21 cellular contexts compared by ENCODE assay signal in the genomic region with DNA sequence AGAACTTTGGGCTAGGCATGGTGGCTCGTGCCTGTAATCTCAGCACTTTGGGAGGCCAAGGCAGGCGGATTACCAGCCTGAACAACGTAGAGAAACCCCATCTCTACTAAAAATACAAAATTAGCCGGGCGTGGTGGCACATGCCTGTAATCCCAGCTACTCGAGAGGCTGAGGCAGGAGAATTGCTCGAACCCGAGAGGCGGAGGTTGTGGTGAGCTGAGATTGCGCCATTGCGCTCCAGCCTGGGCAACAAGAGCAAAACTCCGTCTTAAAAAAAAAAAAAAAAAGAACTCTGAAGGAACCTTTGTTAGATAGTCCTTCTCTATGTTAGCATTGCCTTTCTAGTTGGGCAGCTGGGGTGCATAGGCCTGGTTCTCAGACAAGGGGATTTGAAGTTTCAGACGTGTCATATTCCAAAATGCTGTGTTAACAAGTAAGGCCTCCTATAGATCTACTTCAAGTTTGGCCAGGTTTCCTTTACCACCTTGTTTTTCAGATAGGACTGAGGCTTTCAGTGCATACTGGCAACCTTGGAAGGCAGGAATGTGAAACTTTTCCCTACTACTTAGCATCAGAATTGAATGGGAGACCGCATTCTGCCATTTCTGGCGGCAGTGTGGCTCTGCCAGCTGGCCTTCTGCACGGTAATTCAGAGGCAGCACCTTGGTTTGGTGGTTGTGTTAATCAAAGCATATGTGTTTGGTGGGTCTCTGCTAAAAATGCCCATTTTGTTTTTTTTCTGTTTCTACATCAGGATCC. TPM values are rescaled to one million over a fixed set of nuclear protein-coding genes. Genes with fewer than 3 reads are reported as not detected.
DNase-seq lines count a peak whose midpoint lies in the region; ATAC-seq, FAIRE-seq and TF ChIP-seq lines count a peak whose summit lies in the region.
"Had no signal": no experiment of that assay in that cellular context is flagged by ENCODE, and none has a peak within 500 bp of the region (broad histone marks: within the 10 kb centered on the region; RNA-seq: fewer than 3 reads in every experiment).

No MANE protein-coding gene starts in this region.

- FAIRE-seq in GM12892 (lab: Jason Lieb, UNC) (peak; percentile 17), K562 (lab: Jason Lieb, UNC) (no peak)
- FAIRE-seq: A549 had no signal

- no peaks in the 10 kb centered on the region for H3K9me1 ChIP-seq in K562 (ENCODE audit: control insufficient read depth, insufficient read depth, low read length)

- H3K4me2 ChIP-seq in K562 (ENCODE audit: insufficient read depth, low read length) = no peak overlapping the region
- H3K4me2 ChIP-seq: A549, BLaER1, PC-9 had no signal

- no peak overlapping the region for H3K9ac ChIP-seq in K562 (ENCODE audit: insufficient read depth in 1 of 2, low read depth in 2 of 2, low read length in 2 of 2)

- TF ChIP-seq RAD21 in K562 (CRISPR knock-in tag; conservative IDR thresholded peaks at IDR 0.05 in 1 of 2, IDR thresholded peaks at IDR 0.05 in 1 of 2) = no peak

- H3K4me3 ChIP-seq in K562 = no peak overlapping the region
- H3K4me3 ChIP-seq: A549, BLaER1, PC-9 had no signal

- peaks cover 30% of the 10 kb centered on the region for H3K36me3 Mint-ChIP-seq in osteocyte (ENCODE audit: unreplicated experiment)

- H3K36me3 ChIP-seq in K562 (ENCODE audit: control insufficient read depth, insufficient read depth, low read length) = peaks cover 91% of the 10 kb centered on the region

- H3K27me3 Mint-ChIP-seq in osteocyte (ENCODE audit: unreplicated experiment) = no peaks in the 10 kb centered on the region

- CTCF ChIA-PET in K562 (lab: Yijun Ruan, JAX; ENCODE audit: low intra/inter-chr PET ratio) = no interaction called here

- intact Hi-C loops in K562 (cut with micrococcal nuclease) = no loop called here

- TF ChIP-seq CTCF in K562 (IDR thresholded peaks at IDR 0.05 in 2 of 3, conservative IDR thresholded peaks at IDR 0.05 in 1 of 3; ENCODE audit: insufficient read depth in 2 of 3, low read depth in 1 of 3, low read length in 3 of 3) (no peak), osteocyte (IDR thresholded peaks at IDR 0.05) (no peak)

- ATAC-seq in K562 = no peak
- no peak for ATAC-seq in HG02798 (IDR thresholded peaks at IDR 0.05; ENCODE audit: poor library complexity, unreplicated experiment)
- ATAC-seq: A549; CD8-positive, alpha-beta T cell; SK-N-SH treated with all-trans-retinoic acid at 6 μM for 48 hours had no signal

- TF ChIP-seq EP300 in K562 (IDR thresholded peaks at IDR 0.05; ENCODE audit: low read length) = no peak

- H3K4me1 Mint-ChIP-seq in osteocyte (ENCODE audit: unreplicated experiment) = peaks cover 14% of the 10 kb centered on the region

- H3K9me3 Mint-ChIP-seq in osteocyte (ENCODE audit: unreplicated experiment) = no peaks in the 10 kb centered on the region
- H3K9me3 Mint-ChIP-seq: CD8-positive, alpha-beta T cell had no signal

- peaks cover 69% of the 10 kb centered on the region for H3K79me2 ChIP-seq in K562 (ENCODE audit: control insufficient read depth, insufficient read depth, low read length)

- no peak overlapping the region for H3K27ac Mint-ChIP-seq in osteocyte (ENCODE audit: unreplicated experiment)
- H3K27ac Mint-ChIP-seq: CD8-positive, alpha-beta T cell had no signal

- in situ Hi-C loops in K562 (cut with MboI) = no loop called here

- POLR2A ChIA-PET in K562 (lab: Yijun Ruan, JAX) = interaction anchor here (0.6 to 3.5 kb wide), 4 partner anchors 9 to 31 kb away, joined by 3 to 31 read pairs (median 11); partner anchors contain the start of gene NSUN4

- no peak for TF ChIP-seq POLR2A in GM12892 (IDR thresholded peaks at IDR 0.05; ENCODE audit: low read depth, low read length)
- no peak for TF ChIP-seq POLR2A in K562 (conservative IDR thresholded peaks at IDR 0.05)

- no peak overlapping the region for H3K27ac ChIP-seq in K562 (ENCODE audit: extremely low read depth, low read depth, low read length)
- H3K27ac ChIP-seq: A549, BLaER1, PC-9, RWPE1 had no signal

- no peaks in the 10 kb centered on the region for H3K9me3 ChIP-seq in K562 (replicated peaks; ENCODE audit: control insufficient read depth, insufficient read depth, low read depth, low read length)
- H3K9me3 ChIP-seq: A549, BLaER1 had no signal

- H3K4me1 ChIP-seq in K562 (replicated peaks in 1 of 2; ENCODE audit: control insufficient read depth in 2 of 2, insufficient read depth in 2 of 2, low read length in 2 of 2) = peaks cover 15 to 19% of the 10 kb centered on the region in 2 experiments; a peak in 4 of 5 replicates

- no peak overlapping the region for H3K4me3 Mint-ChIP-seq in osteocyte (ENCODE audit: unreplicated experiment)
- H3K4me3 Mint-ChIP-seq: CD8-positive, alpha-beta T cell had no signal

- 95% methylated on average over 13 of the region's 16 CpGs for WGBS in K562 (ENCODE audit: insufficient coverage, low coverage, missing lambda C conversion rate)

- DNase-seq in GM12892 (ENCODE audit: insufficient read length) (no peak), MV-4-11 (lab: John Stamatoyannopoulos, UW) (peak; percentile 22), K562 (ENCODE audit: extremely low read depth in 1 of 4, low spot score in 3 of 4) (no peak), mesenteric fat pad (ENCODE audit: low spot score) (peak; percentile 59), NCI-H748 treated with DMSO at 0.1 percent for 48 hours (lab: John Stamatoyannopoulos, UW) (no peak), osteocyte (ENCODE audit: extremely low spot score, unreplicated experiment) (no peak), HuH-7.5 (ENCODE audit: low spot score) (no peak)
- DNase-seq: Calu3; CD8-positive, alpha-beta T cell; H7; KBM-7; NCI-H1436; NCI-H1930; NCI-H226; PC-9; SIG-M5 had no signal

- H3K27me3 ChIP-seq in K562 (ENCODE audit: control insufficient read depth in 2 of 2, insufficient read depth in 2 of 2, low read length in 2 of 2) = no peaks in the 10 kb centered on the region
- H3K27me3 ChIP-seq: BLaER1 had no signal

- BruUV-seq in K562 (replicated peaks; lab: Mats Ljungman, UMichigan) = no TSS peak

- H2AFZ ChIP-seq in K562 (ENCODE audit: low read depth, low read length) = no peak overlapping the region
- H2AFZ ChIP-seq: PC-9 had no signal

- H4K20me1 ChIP-seq in K562 (replicated peaks; ENCODE audit: control insufficient read depth, insufficient read depth, low read length) = peaks cover 35% of the 10 kb centered on the region

RNA-seq across cellular contexts. Expression of gene UQCRH, which starts 6.1 kb away (rescaled TPM):
- polyA plus RNA-seq in GM12892 (2012; ENCODE audit: missing spikeins) = 1,313 TPM
- total RNA-seq in K562 (2011; cell fraction: chromatin; rRNA removed; ENCODE audit: low replicate concordance) = 185 and 351 TPM in 2 replicates
- 205 and 247 TPM in 2 replicates for total RNA-seq in K562 (2011; cell fraction: nucleolus; rRNA removed)
- total RNA-seq in K562 (2011; cell fraction: nucleoplasm; rRNA removed) = 458 and 624 TPM in 2 replicates
- total RNA-seq in K562 (2014; rRNA removed) = 2,410 and 3,306 TPM in 2 replicates
- total RNA-seq in K562 (2014; rRNA removed; fragmentation: Illumina TruSeq; extraction: Trizol) = 2,696 and 2,943 TPM in 2 replicates
- 1,782 and 1,893 TPM in 2 replicates for total RNA-seq in K562 (2015; rRNA removed; fragmentation: Illumina TruSeq; extraction: Trizol)
- total RNA-seq in K562 (2021) = 1,267 and 1,360 TPM in 2 replicates
- polyA plus RNA-seq in K562 (2011; rRNA removed) = 2,284 and 2,713 TPM in 2 replicates
- 724 and 2,858 TPM in 2 replicates for polyA plus RNA-seq in K562 (2011; cell fraction: cytosol; rRNA removed)
- polyA plus RNA-seq in K562 (2011; cell fraction: nucleus; rRNA removed) = 272 and 676 TPM in 2 replicates
- 1,181 and 2,353 TPM in 2 replicates for polyA plus RNA-seq in K562 (2012)
- 1,923 and 1,965 TPM in 2 replicates for polyA plus RNA-seq in K562 (2014; fragmentation: Illumina TruSeq; extraction: Trizol)
- polyA plus RNA-seq in K562 (2014; fragmentation: Nextera tagmentation; extraction: Ambion mirVana) = 1,000 to 10,000 TPM; 4,348 to 5,184 TPM
- polyA plus RNA-seq in K562 (2014; rRNA removed) = 1,877 and 2,534 TPM in 2 replicates
- 762 and 899 TPM in 2 replicates for polyA minus RNA-seq in K562 (2011; rRNA and poly(A)+ RNA removed)
- 241 and 256 TPM in 2 replicates for polyA minus RNA-seq in K562 (2011; cell fraction: cytosol; rRNA and poly(A)+ RNA removed)
- polyA minus RNA-seq in K562 (2011; cell fraction: nucleus; rRNA and poly(A)+ RNA removed) = 65.4 and 198 TPM in 2 replicates
- total RNA-seq in mesenteric fat pad = 255 TPM
- 200 and 228 TPM in 2 replicates for total RNA-seq in osteocyte

RNA-seq across cellular contexts. Expression of gene LRRC41, which starts 6.2 kb away (rescaled TPM):
- 51.2 TPM for polyA plus RNA-seq in GM12892 (2012; ENCODE audit: missing spikeins)
- 66.5 and 77.9 TPM in 2 replicates for total RNA-seq in K562 (2011; cell fraction: chromatin; rRNA removed; ENCODE audit: low replicate concordance)
- total RNA-seq in K562 (2011; cell fraction: nucleolus; rRNA removed) = 55.3 and 56.5 TPM in 2 replicates
- 56.4 and 78.1 TPM in 2 replicates for total RNA-seq in K562 (2011; cell fraction: nucleoplasm; rRNA removed)
- total RNA-seq in K562 (2014; rRNA removed) (49.0 and 61.0 TPM in 2 replicates), K562 (2014; rRNA removed; fragmentation: Illumina TruSeq; extraction: Trizol) (27.2 and 30.7 TPM in 2 replicates), K562 (2015; rRNA removed; fragmentation: Illumina TruSeq; extraction: Trizol) (47.1 and 49.7 TPM in 2 replicates), K562 (2021) (64.3 and 64.7 TPM in 2 replicates), mesenteric fat pad (70.0 TPM), osteocyte (90.7 and 93.4 TPM in 2 replicates)
- polyA plus RNA-seq in K562 (2011; rRNA removed) (39.6 and 70.2 TPM in 2 replicates), K562 (2014; fragmentation: Illumina TruSeq; extraction: Trizol) (52.3 and 56.7 TPM in 2 replicates), K562 (2014; fragmentation: Nextera tagmentation; extraction: Ambion mirVana) (10 to 100 TPM; 10.5 to 11.7 TPM), K562 (2014; rRNA removed) (44.2 and 50.0 TPM in 2 replicates)
- polyA plus RNA-seq in K562 (2011; cell fraction: cytosol; rRNA removed) = 74.3 and 85.0 TPM in 2 replicates
- 66.4 and 77.5 TPM in 2 replicates for polyA plus RNA-seq in K562 (2011; cell fraction: nucleus; rRNA removed)
- 36.7 and 72.3 TPM in 2 replicates for polyA plus RNA-seq in K562 (2012)
- polyA minus RNA-seq in K562 (2011; rRNA and poly(A)+ RNA removed) = 37.4 and 44.6 TPM in 2 replicates
- 44.1 and 45.1 TPM in 2 replicates for polyA minus RNA-seq in K562 (2011; cell fraction: cytosol; rRNA and poly(A)+ RNA removed)
- 33.0 and 46.3 TPM in 2 replicates for polyA minus RNA-seq in K562 (2011; cell fraction: nucleus; rRNA and poly(A)+ RNA removed)

RNA-seq across cellular contexts. Expression of gene NSUN4, which starts 31.0 kb away (rescaled TPM):
- polyA plus RNA-seq in GM12892 (2012; ENCODE audit: missing spikeins) = 19.6 TPM
- total RNA-seq in K562 (2011; cell fraction: chromatin; rRNA removed; ENCODE audit: low replicate concordance) = 126 and 174 TPM in 2 replicates
- total RNA-seq in K562 (2011; cell fraction: nucleolus; rRNA removed) = 97.2 and 98.2 TPM in 2 replicates
- total RNA-seq in K562 (2011; cell fraction: nucleoplasm; rRNA removed) = 106 and 123 TPM in 2 replicates
- total RNA-seq in K562 (2014; rRNA removed) = 33.4 and 37.0 TPM in 2 replicates
- total RNA-seq in K562 (2014; rRNA removed; fragmentation: Illumina TruSeq; extraction: Trizol) = 34.1 and 39.0 TPM in 2 replicates
- 33.8 and 34.2 TPM in 2 replicates for total RNA-seq in K562 (2015; rRNA removed; fragmentation: Illumina TruSeq; extraction: Trizol)
- total RNA-seq in K562 (2021) = 43.3 and 44.4 TPM in 2 replicates
- 60.2 and 65.6 TPM in 2 replicates for polyA plus RNA-seq in K562 (2011; rRNA removed)
- 53.3 and 69.6 TPM in 2 replicates for polyA plus RNA-seq in K562 (2011; cell fraction: cytosol; rRNA removed)
- 43.8 and 46.3 TPM in 2 replicates for polyA plus RNA-seq in K562 (2011; cell fraction: nucleus; rRNA removed)
- polyA plus RNA-seq in K562 (2012) = 37.5 and 42.1 TPM in 2 replicates
- polyA plus RNA-seq in K562 (2014; fragmentation: Illumina TruSeq; extraction: Trizol) = 47.8 and 47.9 TPM in 2 replicates
- polyA plus RNA-seq in K562 (2014; fragmentation: Nextera tagmentation; extraction: Ambion mirVana) = 10 to 100 TPM; 47.3 to 54.9 TPM
- 43.5 and 46.3 TPM in 2 replicates for polyA plus RNA-seq in K562 (2014; rRNA removed)
- 113 and 133 TPM in 2 replicates for polyA minus RNA-seq in K562 (2011; rRNA and poly(A)+ RNA removed)
- polyA minus RNA-seq in K562 (2011; cell fraction: cytosol; rRNA and poly(A)+ RNA removed) = 44.5 and 46.0 TPM in 2 replicates
- 24.6 and 44.7 TPM in 2 replicates for polyA minus RNA-seq in K562 (2011; cell fraction: nucleus; rRNA and poly(A)+ RNA removed)
- total RNA-seq in mesenteric fat pad = 28.1 TPM
- 21.6 and 24.5 TPM in 2 replicates for total RNA-seq in osteocyte

Comparison
In these comparisons a context has a peak if more than half of its experiments do, and no peak if none do; other contexts are left out.
1. DNase-seq: peak in MV-4-11 (single experiment) and mesenteric fat pad (single experiment); none in GM12892 (single experiment), K562 (0 of 4), NCI-H748 treated with DMSO at 0.1 percent for 48 hours (single experiment), osteocyte (single experiment) and HuH-7.5 (single experiment).